13 cellular contexts compared by ENCODE assay signal in genomic region chr5:23419115-23419514, GRCh38.
DNase-seq lines count a peak whose midpoint lies in the region; ATAC-seq and TF ChIP-seq lines count a peak whose summit lies in the region.
"Had no signal": no experiment of that assay in that cellular context is flagged by ENCODE, and none has a peak within 500 bp of the region (broad histone marks: within the 10 kb centered on the region; RNA-seq: fewer than 3 reads in every experiment).

No MANE protein-coding gene starts in this region.

- no peak overlapping the region for H3K4me3 ChIP-seq in foreskin fibroblast (ENCODE audit: low read depth in 1 of 2, low read length in 2 of 2)

- TF ChIP-seq CTCF in foreskin fibroblast (IDR thresholded peaks at IDR 0.05; ENCODE audit: low read depth, low read length), result no peak

- no peak for ATAC-seq in GM21526 (IDR thresholded peaks at IDR 0.05; ENCODE audit: low FRiP score, unreplicated experiment)
- ATAC-seq: left cardiac atrium; stimulated activated naive B cell treated with anti-CD40 and anti-IgM and Interleukin-4, amounts not matched to agents 10 μg/mL and 1 μg/mL and 100 μg/mL, for 72 hours had no signal

- DNase-seq in DMS153 (lab: John Stamatoyannopoulos, UW), result peak; percentile 94
- DNase-seq in NCI-H1417 (lab: John Stamatoyannopoulos, UW), result peak; percentile 69 to 97 (median 82)
- DNase-seq in SHP77 (lab: John Stamatoyannopoulos, UW), result peak; percentile 83 to 90
- DNase-seq in kidney glomerular epithelial cell (lab: John Stamatoyannopoulos, UW), result peak; percentile 50
- no peak for DNase-seq in dermis blood vessel endothelial cell
- no peak for DNase-seq in foreskin fibroblast
- no peak for DNase-seq in DMS 273 treated with DMSO at 0.1 percent for 48 hours (lab: John Stamatoyannopoulos, UW)
- DNase-seq: activated T-cell treated with anti-CD3 and anti-CD28 coated beads for 4 hours; GOT3; left cardiac atrium; MM.1S; stimulated activated naive B cell treated with anti-CD40 and anti-IgM and Interleukin-4, amounts not matched to agents 10 μg/mL and 1 μg/mL and 100 μg/mL, for 72 hours had no signal

Comparison
In these comparisons a context has a peak if more than half of its experiments do, and no peak if none do; other contexts are left out.
1. DNase-seq: peak in DMS153 (single experiment), NCI-H1417 (3 of 3), SHP77 (2 of 2) and kidney glomerular epithelial cell (single experiment); none in dermis blood vessel endothelial cell (single experiment), foreskin fibroblast (0 of 2) and DMS 273 treated with DMSO at 0.1 percent for 48 hours (single experiment).